35 cellular contexts compared by ENCODE assay signal in genomic region chr3:43097681-43098080, GRCh38.
"Had no signal": no experiment of that assay in that cellular context is flagged by ENCODE, and none has a peak within 500 bp of the region (broad histone marks: within the 10 kb centered on the region; RNA-seq: fewer than 3 reads in every experiment).

No MANE protein-coding gene starts in this region.

- H3K36me3 ChIP-seq: brain microvascular endothelial cell, Peyer's patch, SJSA1 had no signal

- H3K27ac ChIP-seq: brain microvascular endothelial cell, KMS-11, Peyer's patch, SJSA1, VCaP had no signal

- H3K4me1 ChIP-seq: Peyer's patch, SJSA1 had no signal

- H3K27me3 ChIP-seq: brain microvascular endothelial cell, Peyer's patch, SJSA1 had no signal

- H3K4me3 ChIP-seq: Peyer's patch, SJSA1 had no signal

- H3K9me3 ChIP-seq: Peyer's patch, SJSA1 had no signal

- DNase-seq: activated CD4-positive, alpha-beta T cell treated with anti-CD3 and anti-CD28 coated beads, Interleukin-2, amount 10 ng/mL, durations not matched to agents 24 days and 14 days; activated CD4-positive, alpha-beta T cell treated with anti-CD3 and anti-CD28 coated beads, Interleukin-2, amount 50 U/mL, for 4 hours; activated CD4-positive, CD25-positive, alpha-beta regulatory T cell; activated CD8-positive, alpha-beta T cell treated with anti-CD3 and anti-CD28 coated beads for 36 hours; activated effector memory CD4-positive, alpha-beta T cell treated with anti-CD3 and anti-CD28 coated beads, Interleukin-2, amount 50 U/mL, for 16 hours; activated naive CD4-positive, alpha-beta T cell; activated naive CD4-positive, alpha-beta T cell treated with anti-CD3 and anti-CD28 coated beads, Interleukin-2, amount 50 U/mL, for 16 hours; activated naive CD8-positive, alpha-beta T cell treated with anti-CD3 and anti-CD28 coated beads for 36 hours; activated T-cell treated with anti-CD3 and anti-CD28 coated beads, Interleukin-2, amount 50 U/mL, for 1 hour; activated T-cell treated with anti-CD3 and anti-CD28 coated beads, Interleukin-2, amount 50 U/mL, for 72 hours; amniotic stem cell; aorta; brain microvascular endothelial cell; central memory CD4-positive, alpha-beta T cell; NCI-H1092 treated with DMSO at 0.1 percent for 48 hours; NCI-H1417; NCI-H146; NCI-H187; NCI-H2029 treated with DMSO at 0.1 percent for 48 hours; NCI-H2107; NCI-H2171; NCI-H510A; NCI-H69; NK-92 treated with Interleukin-12 subunit alpha and Interleukin-12 subunit beta, amount 100 ng/mL, for 24 hours; PC-3; Peyer's patch; RPMI8226; SHP77 treated with DMSO at 0.1 percent for 48 hours; SW 1271; T-helper 1 cell; T-helper 2 cell; T-helper 9 cell had no signal
